3 cellular contexts compared by ENCODE assay signal in genomic region chr15:23354448-23354847, GRCh38. TPM values are rescaled to one million over a fixed set of nuclear protein-coding genes. Genes with fewer than 3 reads are reported as not detected.
"Had no signal": no experiment of that assay in that cellular context is flagged by ENCODE, and none has a peak within 500 bp of the region (broad histone marks: within the 10 kb centered on the region; RNA-seq: fewer than 3 reads in every experiment).

GOLGA8S (plus strand) TSS chr15:23354748; CDS start chr15:23354810, 62 bp downstream.

RNA-seq across cellular contexts. Expression of gene GOLGA8S, which starts in this region (rescaled TPM):
- total RNA-seq: suprapubic skin, transverse colon, vagina had no signal
